In genomic region chr10:11300071-11300470, GRCh38 we compare ENCODE assay signal across 16 cellular contexts.
DNase-seq lines count a peak whose midpoint lies in the region; ATAC-seq and TF ChIP-seq lines count a peak whose summit lies in the region.
"Had no signal": no experiment of that assay in that cellular context is flagged by ENCODE, and none has a peak within 500 bp of the region (broad histone marks: within the 10 kb centered on the region; RNA-seq: fewer than 3 reads in every experiment).

No MANE protein-coding gene starts in this region.

- H3K4me3 Mint-ChIP-seq in CD8-positive, alpha-beta T cell: no peak overlapping the region
- no peak overlapping the region for H3K4me3 Mint-ChIP-seq in osteocyte (ENCODE audit: unreplicated experiment)

- H3K4me3 ChIP-seq in CD8-positive, alpha-beta T cell (ENCODE audit: low read depth, low read length): no peak overlapping the region
- no peak overlapping the region for H3K4me3 ChIP-seq in coronary artery
- H3K4me3 ChIP-seq: PC-9, SJCRH30 had no signal

- H3K9me3 ChIP-seq in CD8-positive, alpha-beta T cell (ENCODE audit: low read length): no peaks in the 10 kb centered on the region
- H3K9me3 ChIP-seq: SJCRH30 had no signal

- no peaks in the 10 kb centered on the region for H3K9me3 Mint-ChIP-seq in CD8-positive, alpha-beta T cell
- no peaks in the 10 kb centered on the region for H3K9me3 Mint-ChIP-seq in osteocyte (ENCODE audit: unreplicated experiment)

- H3K27ac ChIP-seq in CD8-positive, alpha-beta T cell (ENCODE audit: low read depth, low read length): no peak overlapping the region
- H3K27ac ChIP-seq in coronary artery: no peak overlapping the region
- H3K27ac ChIP-seq: 22Rv1, PC-9, SJCRH30 had no signal

- H3K27ac Mint-ChIP-seq in CD8-positive, alpha-beta T cell: peak overlapping the region; percentile 16
- H3K27ac Mint-ChIP-seq in osteocyte (ENCODE audit: unreplicated experiment): no peak overlapping the region

- H3K36me3 ChIP-seq in CD8-positive, alpha-beta T cell (ENCODE audit: insufficient read depth, low read length): peaks cover 64% of the 10 kb centered on the region

- CTCF ChIA-PET in CD8-positive, alpha-beta T cell (lab: Charles Lee): no interaction called here

- H3K27me3 Mint-ChIP-seq in CD8-positive, alpha-beta T cell (ENCODE audit: low read depth): no peaks in the 10 kb centered on the region
- no peaks in the 10 kb centered on the region for H3K27me3 Mint-ChIP-seq in osteocyte (ENCODE audit: unreplicated experiment)

- H3K4me1 ChIP-seq in CD8-positive, alpha-beta T cell (ENCODE audit: insufficient read depth, low read length): no peaks in the 10 kb centered on the region
- H3K4me1 ChIP-seq: SJCRH30 had no signal

- intact Hi-C loops in CD8-positive, alpha-beta T cell (cut with DNase I, micrococcal nuclease): no loop called here

- H3K27me3 ChIP-seq in CD8-positive, alpha-beta T cell (ENCODE audit: insufficient read depth, low read length): no peaks in the 10 kb centered on the region
- H3K27me3 ChIP-seq: SJCRH30 had no signal

- POLR2A ChIA-PET in CD8-positive, alpha-beta T cell (lab: Charles Lee): no interaction called here

- TF ChIP-seq CTCF in CD8-positive, alpha-beta T cell (IDR thresholded peaks at IDR 0.05): no peak
- no peak for TF ChIP-seq CTCF in coronary artery (IDR thresholded peaks at IDR 0.05)
- no peak for TF ChIP-seq CTCF in osteocyte (IDR thresholded peaks at IDR 0.05)

- DNase-seq in DMS 273 (lab: John Stamatoyannopoulos, UW; ENCODE audit: unreplicated experiment) (peak; percentile 2), DMS 273 treated with DMSO at 0.1 percent for 48 hours (lab: John Stamatoyannopoulos, UW) (no peak), coronary artery (ENCODE audit: low spot score) (peak; percentile 58), osteocyte (ENCODE audit: extremely low spot score, unreplicated experiment) (peak; percentile 36), hepatic stellate cell (ENCODE audit: low spot score) (no peak), globus pallidus (ENCODE audit: low spot score) (no peak)
- DNase-seq in CD8-positive, alpha-beta T cell: peak in 1 of 7 experiments; percentile 44
- no peak for DNase-seq in activated CD4-positive, alpha-beta T cell treated with anti-CD3 and anti-CD28 coated beads for 1 hour
- DNase-seq: DMS153, KBM-7, NCI-H1417 treated with DMSO at 0.1 percent for 48 hours, NCI-H2081, NCI-H510A treated with DMSO at 0.1 percent for 48 hours, PC-9 had no signal

- H3K4me1 Mint-ChIP-seq in CD8-positive, alpha-beta T cell (ENCODE audit: low read depth): peaks cover 18% of the 10 kb centered on the region
- peaks cover 8% of the 10 kb centered on the region for H3K4me1 Mint-ChIP-seq in osteocyte (ENCODE audit: unreplicated experiment)

- H3K36me3 Mint-ChIP-seq in CD8-positive, alpha-beta T cell: peaks cover 96% of the 10 kb centered on the region
- H3K36me3 Mint-ChIP-seq in osteocyte (ENCODE audit: unreplicated experiment): peaks cover 17% of the 10 kb centered on the region

- ATAC-seq in CD8-positive, alpha-beta T cell: no peak

Comparison
In these comparisons a context has a peak if more than half of its experiments do, and no peak if none do; other contexts are left out.
1. DNase-seq: peak in DMS 273 (single experiment), coronary artery (single experiment) and osteocyte (single experiment); none in DMS 273 treated with DMSO at 0.1 percent for 48 hours (single experiment), hepatic stellate cell (single experiment), globus pallidus (single experiment) and activated CD4-positive, alpha-beta T cell treated with anti-CD3 and anti-CD28 coated beads for 1 hour (single experiment).